In genomic region chr5:178323961-178324360, GRCh38 we compare ENCODE assay signal across 12 cellular contexts.
DNase-seq lines count a peak whose midpoint lies in the region; ATAC-seq and TF ChIP-seq lines count a peak whose summit lies in the region.
"Had no signal": no experiment of that assay in that cellular context is flagged by ENCODE, and none has a peak within 500 bp of the region (broad histone marks: within the 10 kb centered on the region; RNA-seq: fewer than 3 reads in every experiment).

No MANE protein-coding gene starts in this region.

- H3K27me3 Mint-ChIP-seq in CD4-positive, alpha-beta T cell = no peaks in the 10 kb centered on the region
- H3K27me3 Mint-ChIP-seq: activated naive CD8-positive, alpha-beta T cell treated with anti-CD3 and anti-CD28 coated beads, Interleukin-2, amount 50 U/mL, for 24 hours had no signal

- intact Hi-C loops in thyroid gland (cut with DNase I) = no loop called here
- intact Hi-C loops in CD4-positive, alpha-beta T cell (cut with DNase I, micrococcal nuclease) = no loop called here

- no peaks in the 10 kb centered on the region for H3K4me1 Mint-ChIP-seq in CD4-positive, alpha-beta T cell (ENCODE audit: low read depth)
- H3K4me1 Mint-ChIP-seq: activated naive CD8-positive, alpha-beta T cell treated with anti-CD3 and anti-CD28 coated beads, Interleukin-2, amount 50 U/mL, for 24 hours had no signal

- DNase-seq in thyroid gland = no peak
- DNase-seq in CD4-positive, alpha-beta T cell = no peak
- no peak for DNase-seq in mucosa of gallbladder (ENCODE audit: low spot score)
- DNase-seq: activated naive CD8-positive, alpha-beta T cell treated with anti-CD3 and anti-CD28 coated beads, Interleukin-2, amount 50 U/mL, for 24 hours; retina; substantia nigra; T1000 had no signal

- CTCF ChIA-PET in CD4-positive, alpha-beta T cell (lab: Charles Lee) = no interaction called here

- TF ChIP-seq CTCF in thyroid gland (IDR thresholded peaks at IDR 0.05) = no peak
- TF ChIP-seq CTCF in CD4-positive, alpha-beta T cell (IDR thresholded peaks at IDR 0.05) = no peak

- no peak overlapping the region for H3K4me3 Mint-ChIP-seq in CD4-positive, alpha-beta T cell
- H3K4me3 Mint-ChIP-seq: activated naive CD8-positive, alpha-beta T cell treated with anti-CD3 and anti-CD28 coated beads, Interleukin-2, amount 50 U/mL, for 24 hours; dendritic cell treated with granulocyte-macrophage colony-stimulating factor and Interleukin-4, amounts not matched to agents 40 ng/mL and 50 ng/mL, for 4 days had no signal

- no peaks in the 10 kb centered on the region for H3K9me3 Mint-ChIP-seq in CD4-positive, alpha-beta T cell
- H3K9me3 Mint-ChIP-seq: activated naive CD8-positive, alpha-beta T cell treated with anti-CD3 and anti-CD28 coated beads, Interleukin-2, amount 50 U/mL, for 24 hours; dendritic cell treated with granulocyte-macrophage colony-stimulating factor and Interleukin-4, amounts not matched to agents 40 ng/mL and 50 ng/mL, for 4 days had no signal

- POLR2A ChIA-PET in CD4-positive, alpha-beta T cell (lab: Charles Lee) = no interaction called here

- H3K9me3 ChIP-seq in thyroid gland = no peaks in the 10 kb centered on the region
- no peaks in the 10 kb centered on the region for H3K9me3 ChIP-seq in CD4-positive, alpha-beta T cell (ENCODE audit: control insufficient read depth, low read length)

- 45 to 57% methylated on average over 7 of the region's 7 CpGs for WGBS in thyroid gland, 2 donors

- H3K27me3 ChIP-seq in thyroid gland = no peaks in the 10 kb centered on the region
- H3K27me3 ChIP-seq in CD4-positive, alpha-beta T cell (ENCODE audit: control insufficient read depth, insufficient read depth, low read length) = no peaks in the 10 kb centered on the region

- peak; percentile 35 for ATAC-seq in GM19025 (IDR thresholded peaks at IDR 0.05; ENCODE audit: low read depth, unreplicated experiment)
- peak; percentile 61 for ATAC-seq in GM21723 (IDR thresholded peaks at IDR 0.05; ENCODE audit: unreplicated experiment)
- ATAC-seq in HG03439 (IDR thresholded peaks at IDR 0.05; ENCODE audit: unreplicated experiment) = peak; percentile 53
- ATAC-seq in CD4-positive, alpha-beta T cell (ENCODE audit: poor library complexity) = no peak
- ATAC-seq in HG02970 (IDR thresholded peaks at IDR 0.05; ENCODE audit: low FRiP score, unreplicated experiment) = no peak
- ATAC-seq: activated naive CD8-positive, alpha-beta T cell treated with anti-CD3 and anti-CD28 coated beads, Interleukin-2, amount 50 U/mL, for 24 hours had no signal

- H3K27ac Mint-ChIP-seq in CD4-positive, alpha-beta T cell = no peak overlapping the region
- H3K27ac Mint-ChIP-seq: activated naive CD8-positive, alpha-beta T cell treated with anti-CD3 and anti-CD28 coated beads, Interleukin-2, amount 50 U/mL, for 24 hours; dendritic cell treated with granulocyte-macrophage colony-stimulating factor and Interleukin-4, amounts not matched to agents 40 ng/mL and 50 ng/mL, for 4 days had no signal

- H3K4me3 ChIP-seq in thyroid gland (replicated peaks in 1 of 3) = no peak overlapping the region

- peak overlapping the region; percentile 90 to 96 (median 95) for H3K27ac ChIP-seq in thyroid gland
- no peak overlapping the region for H3K27ac ChIP-seq in CD4-positive, alpha-beta T cell (ENCODE audit: low read depth, low read length)

- no peaks in the 10 kb centered on the region for H3K36me3 ChIP-seq in thyroid gland

- peaks cover 51 to 59% of the 10 kb centered on the region in 2 donors for H3K4me1 ChIP-seq in thyroid gland

- TF ChIP-seq POLR2A in thyroid gland (IDR thresholded peaks at IDR 0.05) = no peak

- H3K36me3 Mint-ChIP-seq in CD4-positive, alpha-beta T cell (ENCODE audit: low read depth) = no peaks in the 10 kb centered on the region

Comparison
In these comparisons a context has a peak if more than half of its experiments do, and no peak if none do; other contexts are left out.
1. ATAC-seq: peak in GM19025 (single experiment), GM21723 (single experiment) and HG03439 (single experiment); none in CD4-positive, alpha-beta T cell (single experiment) and HG02970 (single experiment).